Comparison of ENCODE assay signal across 8 cellular contexts in genomic region chr12:89544730-89545184, GRCh38. TPM values are rescaled to one million over a fixed set of nuclear protein-coding genes. Genes with fewer than 3 reads are reported as not detected.
DNase-seq lines count a peak whose midpoint lies in the region; ATAC-seq and TF ChIP-seq lines count a peak whose summit lies in the region.

No MANE protein-coding gene starts in this region.

- no peaks in the 10 kb centered on the region for H3K27me3 ChIP-seq in ovary

- intact Hi-C loops in ovary (cut with DNase I) = loop anchor here in 1 of 4 donors (5.0 kb wide), 1 partner anchor 563 kb away; no protein-coding TSS in a partner anchor

- H3K4me1 ChIP-seq in ovary (ENCODE audit: insufficient read depth) = peaks cover 3% of the 10 kb centered on the region

- TF ChIP-seq CTCF in epithelial cell of proximal tubule (conservative IDR thresholded peaks at IDR 0.05; ENCODE audit: low read depth, low read length) (no peak), ovary (IDR thresholded peaks at IDR 0.05) (no peak)

- TF ChIP-seq POLR2A in ovary (IDR thresholded peaks at IDR 0.05) = no peak

- TF ChIP-seq EP300 in ovary (IDR thresholded peaks at IDR 0.05) = no peak

- peak; percentile 42 for DNase-seq in GM04503 (ENCODE audit: low read depth)
- peak; percentile 38 for DNase-seq in NCI-H345 treated with DMSO at 0.1 percent for 48 hours (lab: John Stamatoyannopoulos, UW; ENCODE audit: unreplicated experiment)
- peak; percentile 64 for DNase-seq in epithelial cell of proximal tubule (ENCODE audit: low read depth)
- peak in 3 of 5 donors; percentile 13 to 40 (median 31) for DNase-seq in ovary
- no peak for DNase-seq in NOMO-1 treated with DMSO at 0.1 percent for 48 hours (lab: John Stamatoyannopoulos, UW; ENCODE audit: unreplicated experiment)
- no peak for DNase-seq in NCI-H187 treated with DMSO at 0.1 percent for 48 hours (lab: John Stamatoyannopoulos, UW)
- no peak for DNase-seq in activated gamma-delta T cell (lab: John Stamatoyannopoulos, UW)

- no peak overlapping the region for H3K27ac ChIP-seq in ovary

- no peaks in the 10 kb centered on the region for H3K9me3 ChIP-seq in ovary

- H3K4me3 ChIP-seq in epithelial cell of proximal tubule (ENCODE audit: low read depth, low read length) (no peak overlapping the region), ovary (no peak overlapping the region)

- 37 to 41% (median 39%) methylated on average over 5 of the region's 5 CpGs for WGBS in ovary, 3 donors

- H3K36me3 ChIP-seq in ovary = no peaks in the 10 kb centered on the region

- no peak for ATAC-seq in HG03175 (IDR thresholded peaks at IDR 0.05; ENCODE audit: unreplicated experiment)

RNA-seq across cellular contexts. Expression of gene POC1B, which starts 18.9 kb away (rescaled TPM):
- total RNA-seq in epithelial cell of proximal tubule (14.9 and 15.3 TPM in 2 replicates), ovary (10 to 100 TPM; 11.4 to 29.2 (median 21.2) TPM)
- polyA plus RNA-seq in ovary = 10 to 100 TPM in 1 of 2 donors, 1 to 10 TPM in 1; 8.5 to 10.5 TPM

RNA-seq across cellular contexts. Expression of gene GALNT4, which starts 20.2 kb away (rescaled TPM):
- total RNA-seq in epithelial cell of proximal tubule (4.1 and 5.7 TPM in 2 replicates), ovary (10 to 100 TPM in 1 of 7 donors, 1 to 10 TPM in 6; 2.7 to 12.5 (median 4.9) TPM)
- 1 to 10 TPM; 2.0 to 5.3 TPM for polyA plus RNA-seq in ovary

Comparison
In these comparisons a context has a peak if more than half of its experiments do, and no peak if none do; other contexts are left out.
1. DNase-seq: peak in GM04503 (single experiment), NCI-H345 treated with DMSO at 0.1 percent for 48 hours (single experiment), epithelial cell of proximal tubule (single experiment) and ovary (3 of 5); none in NOMO-1 treated with DMSO at 0.1 percent for 48 hours (single experiment), NCI-H187 treated with DMSO at 0.1 percent for 48 hours (single experiment) and activated gamma-delta T cell (single experiment).